23 cellular contexts compared by ENCODE assay signal in genomic region chr12:109479761-109480160, GRCh38.
"Had no signal": no experiment of that assay in that cellular context is flagged by ENCODE, and none has a peak within 500 bp of the region (broad histone marks: within the 10 kb centered on the region; RNA-seq: fewer than 3 reads in every experiment).

No MANE protein-coding gene starts in this region.

- H3K4me3 Mint-ChIP-seq: stimulated activated memory B cell treated with anti-CD40 and anti-IgM and Interleukin-4, amounts not matched to agents 10 μg/mL and 1 μg/mL and 100 μg/mL, for 72 hours had no signal

- H3K27ac Mint-ChIP-seq: activated B cell treated with CpG ODN at 0.5 μM for 24 hours; activated CD4-positive, alpha-beta memory T cell treated with anti-CD3 and anti-CD28 coated beads for 36 hours; activated CD4-positive, alpha-beta T cell treated with anti-CD3 and anti-CD28 coated beads for 36 hours; stimulated activated memory B cell treated with anti-CD40 and anti-IgM and Interleukin-4, amounts not matched to agents 10 μg/mL and 1 μg/mL and 100 μg/mL, for 72 hours; T-helper 17 cell; type B pancreatic cell had no signal

- H3K27ac ChIP-seq: coronary artery, esophagus squamous epithelium, gastrocnemius medialis, parathyroid adenoma had no signal

- H3K4me3 ChIP-seq: coronary artery, esophagus squamous epithelium, gastrocnemius medialis had no signal

- H3K27me3 ChIP-seq: esophagus squamous epithelium, gastrocnemius medialis had no signal

- H3K9me3 Mint-ChIP-seq: activated B cell treated with CpG ODN at 0.5 μM for 24 hours; activated CD4-positive, alpha-beta memory T cell treated with anti-CD3 and anti-CD28 coated beads for 36 hours; natural killer cell treated with Interleukin-12 subunit alpha and Interleukin-12 subunit beta and Interleukin-15 and Interleukin-18, amount 100 ng/mL, for 72 hours; stimulated activated memory B cell treated with anti-CD40 and anti-IgM and Interleukin-4, amounts not matched to agents 10 μg/mL and 1 μg/mL and 100 μg/mL, for 72 hours; type B pancreatic cell had no signal

- H2AFZ ChIP-seq: parathyroid adenoma had no signal

- H3K9me3 ChIP-seq: esophagus squamous epithelium, gastrocnemius medialis had no signal

- H3K36me3 Mint-ChIP-seq: natural killer cell treated with Interleukin-12 subunit alpha and Interleukin-12 subunit beta and Interleukin-15 and Interleukin-18, amount 100 ng/mL, for 72 hours; type B pancreatic cell had no signal

- ATAC-seq: activated CD4-positive, alpha-beta T cell treated with anti-CD3 and anti-CD28 coated beads for 36 hours; gastrocnemius medialis; left ventricle myocardium superior; natural killer cell treated with Interleukin-12 subunit alpha and Interleukin-12 subunit beta and Interleukin-15 and Interleukin-18, amount 100 ng/mL, for 72 hours; sciatic nerve; stimulated activated memory B cell treated with anti-CD40 and anti-IgM and Interleukin-4, amounts not matched to agents 10 μg/mL and 1 μg/mL and 100 μg/mL, for 72 hours; T-helper 17 cell had no signal

- H3K9ac ChIP-seq: parathyroid adenoma had no signal

- DNase-seq: activated B cell treated with CpG ODN at 0.5 μM for 24 hours; activated CD4-positive, alpha-beta memory T cell treated with anti-CD3 and anti-CD28 coated beads for 36 hours; activated CD4-positive, alpha-beta T cell treated with anti-CD3 and anti-CD28 coated beads for 36 hours; activated gamma-delta T cell; activated naive CD4-positive, alpha-beta T cell treated with anti-CD3 and anti-CD28 coated beads, Interleukin-2, amount 50 U/mL, for 16 hours; cerebellar nuclear complex; esophagus squamous epithelium; gastrocnemius medialis; hypothalamus; left ventricle myocardium superior; mammary epithelial cell; midbrain; nucleus accumbens; small intestine; stimulated activated CD4-positive, alpha-beta T cell treated with anti-CD3 and anti-CD28 coated beads, Interleukin-15, amount 100 ng/mL, for 24 hours; SW 1271; T-helper 17 cell had no signal

- H3K27me3 Mint-ChIP-seq: activated B cell treated with CpG ODN at 0.5 μM for 24 hours; activated CD4-positive, alpha-beta memory T cell treated with anti-CD3 and anti-CD28 coated beads for 36 hours; activated CD4-positive, alpha-beta T cell treated with anti-CD3 and anti-CD28 coated beads for 36 hours; natural killer cell treated with Interleukin-12 subunit alpha and Interleukin-12 subunit beta and Interleukin-15 and Interleukin-18, amount 100 ng/mL, for 72 hours; stimulated activated memory B cell treated with anti-CD40 and anti-IgM and Interleukin-4, amounts not matched to agents 10 μg/mL and 1 μg/mL and 100 μg/mL, for 72 hours; T-helper 17 cell; type B pancreatic cell had no signal
